In genomic region chr11:134139873-134140331, GRCh38 we compare ENCODE assay signal across 8 cellular contexts.
DNase-seq lines count a peak whose midpoint lies in the region; ATAC-seq, FAIRE-seq and TF ChIP-seq lines count a peak whose summit lies in the region.

No MANE protein-coding gene starts in this region.

- FAIRE-seq in keratinocyte (lab: Jason Lieb, UNC): peak; percentile 96

- H3K36me3 Mint-ChIP-seq in Caco-2 (ENCODE audit: insufficient read depth, unreplicated experiment) (peaks cover 11% of the 10 kb centered on the region), T-helper 17 cell (ENCODE audit: low read depth) (peaks cover 3% of the 10 kb centered on the region)

- H3K9me3 ChIP-seq in Caco-2: no peaks in the 10 kb centered on the region
- H3K9me3 ChIP-seq in T-helper 17 cell (ENCODE audit: control insufficient read depth, low read length, poor library complexity, severe bottlenecking): no peaks in the 10 kb centered on the region
- H3K9me3 ChIP-seq in keratinocyte (ENCODE audit: control insufficient read depth, low read depth, low read length): no peaks in the 10 kb centered on the region

- no peak overlapping the region for H3K4me2 ChIP-seq in keratinocyte (ENCODE audit: control insufficient read depth, extremely low read depth, insufficient read depth, low read depth, low read length)

- H4K20me1 ChIP-seq in keratinocyte (ENCODE audit: control insufficient read depth, extremely low read depth, insufficient read depth, low read length): no peaks in the 10 kb centered on the region

- no peaks in the 10 kb centered on the region for H3K36me3 ChIP-seq in Caco-2 (ENCODE audit: control insufficient read depth, insufficient read depth, low read length)
- H3K36me3 ChIP-seq in keratinocyte (ENCODE audit: control insufficient read depth in 2 of 2, extremely low read depth in 1 of 2, insufficient read depth in 2 of 2, low read length in 2 of 2): no peaks in the 10 kb centered on the region

- DNase-seq in Caco-2 (peak; percentile 70 to 73), NAMALWA (ENCODE audit: low spot score) (peak; percentile 70), T-helper 17 cell (peak in 1 of 3 donors; percentile 22), caudate nucleus (lab: John Stamatoyannopoulos, UW) (peak in 55 of 61 donors; percentile 22 to 89 (median 60)), keratinocyte (ENCODE audit: low read depth, low spot score) (peak; percentile 35)
- DNase-seq in stimulated activated CD4-positive, alpha-beta T cell treated with anti-CD3 and anti-CD28 coated beads, Interleukin-15, amount 100 ng/mL, for 24 hours: peak; percentile 59

- peak; percentile 88 to 93 for TF ChIP-seq CTCF in Caco-2 (IDR thresholded peaks at IDR 0.05; ENCODE audit: insufficient read depth in 1 of 2, low read depth in 1 of 2, low read length in 1 of 2, severe bottlenecking in 1 of 2, unreplicated experiment in 1 of 2)
- TF ChIP-seq CTCF in keratinocyte (optimal IDR thresholded peaks at IDR 0.05 in 1 of 3, IDR thresholded peaks at IDR 0.05 in 1 of 3, conservative IDR thresholded peaks at IDR 0.05 in 1 of 3; ENCODE audit: extremely low read depth in 1 of 3, insufficient read depth in 2 of 3, low read length in 3 of 3): peak; percentile 83 to 93 (median 90)

- H3K4me3 ChIP-seq in Caco-2 (ENCODE audit: low read depth, low read length) (no peak overlapping the region), keratinocyte (ENCODE audit: control insufficient read depth in 2 of 3, extremely low read depth in 1 of 3, insufficient read depth in 2 of 3, low read depth in 1 of 3, low read length in 3 of 3) (no peak overlapping the region)

- no peaks in the 10 kb centered on the region for H3K4me1 Mint-ChIP-seq in Caco-2 (ENCODE audit: low read depth, unreplicated experiment)
- H3K4me1 Mint-ChIP-seq in T-helper 17 cell: peaks cover 13% of the 10 kb centered on the region

- H2AFZ ChIP-seq in keratinocyte (ENCODE audit: control insufficient read depth, low read length): no peak overlapping the region

- H3K27ac Mint-ChIP-seq in Caco-2 (ENCODE audit: unreplicated experiment): no peak overlapping the region
- no peak overlapping the region for H3K27ac Mint-ChIP-seq in T-helper 17 cell

- H3K27me3 Mint-ChIP-seq in Caco-2 (ENCODE audit: insufficient read depth, unreplicated experiment) (peaks cover 33% of the 10 kb centered on the region), T-helper 17 cell (no peaks in the 10 kb centered on the region)

- H3K9me3 Mint-ChIP-seq in Caco-2 (ENCODE audit: unreplicated experiment): no peaks in the 10 kb centered on the region

- no peaks in the 10 kb centered on the region for H3K79me2 ChIP-seq in keratinocyte (ENCODE audit: control insufficient read depth, insufficient read depth, low read length)

- BruUV-seq in Caco-2 (replicated peaks; lab: Mats Ljungman, UMichigan): no TSS peak

- POLR2A ChIA-PET in Caco-2 (lab: Charles Lee): no interaction called here

- H3K4me3 Mint-ChIP-seq in Caco-2 (ENCODE audit: unreplicated experiment) (no peak overlapping the region), T-helper 17 cell (no peak overlapping the region)

- H3K9ac ChIP-seq in keratinocyte (ENCODE audit: control insufficient read depth, extremely low read depth, insufficient read depth, low read length): no peak overlapping the region

- H3K27ac ChIP-seq in caudate nucleus (ENCODE audit: low read depth, low read length): peak overlapping the region; percentile 53
- no peak overlapping the region for H3K27ac ChIP-seq in keratinocyte (ENCODE audit: control insufficient read depth, insufficient read depth, low read length)

- H3K27me3 ChIP-seq in Caco-2 (replicated peaks; ENCODE audit: control insufficient read depth, insufficient read depth, low read length) (no peaks in the 10 kb centered on the region), keratinocyte (ENCODE audit: control insufficient read depth, extremely low read depth, insufficient read depth, low read length) (no peaks in the 10 kb centered on the region)

- no peaks in the 10 kb centered on the region for H3K9me1 ChIP-seq in keratinocyte (ENCODE audit: control insufficient read depth, extremely low read depth, insufficient read depth, low read length)

- dilution Hi-C loops in keratinocyte (cut with MboI; ENCODE audit: extremely low pct_ligation_motif_present, low sequenced_read_pairs): no loop called here

- ATAC-seq in GM19468 (IDR thresholded peaks at IDR 0.05; ENCODE audit: extremely low read depth, unreplicated experiment): peak; percentile 60
- peak; percentile 77 for ATAC-seq in T-helper 17 cell
- ATAC-seq in GM19023 (IDR thresholded peaks at IDR 0.05; ENCODE audit: unreplicated experiment): no peak

- intact Hi-C loops in Caco-2 (cut with micrococcal nuclease; ENCODE audit: unreplicated experiment): loop anchor here (1.0 to 2.0 kb wide), 3 partner anchors 41 to 213 kb away; no protein-coding TSS in a partner anchor

- no peaks in the 10 kb centered on the region for H3K4me1 ChIP-seq in Caco-2
- no peaks in the 10 kb centered on the region for H3K4me1 ChIP-seq in keratinocyte (ENCODE audit: control insufficient read depth, extremely low read depth, insufficient read depth, low read length)

- CTCF ChIA-PET in Caco-2 (lab: Charles Lee): interaction anchor here (1.3 to 2.2 kb wide), 2 partner anchors 90 to 212 kb away, joined by 7 to 8 read pairs; no protein-coding TSS in a partner anchor
